Comparison of ENCODE assay signal across 9 cellular contexts in genomic region chr9:98678244-98678842, GRCh38. TPM values are rescaled to one million over a fixed set of nuclear protein-coding genes. Genes with fewer than 3 reads are reported as not detected.
A peak's percentile ranks its signal among the peaks of the same experiment; 100 is the strongest.
DNase-seq lines count a peak whose midpoint lies in the region; ATAC-seq and TF ChIP-seq lines count a peak whose summit lies in the region.
"Had no signal": no experiment of that assay in that cellular context is flagged by ENCODE, and none has a peak within 500 bp of the region (broad histone marks: within the 10 kb centered on the region; RNA-seq: fewer than 3 reads in every experiment).

No MANE protein-coding gene starts in this region.

- ATAC-seq in HG03039 (IDR thresholded peaks at IDR 0.05; ENCODE audit: unreplicated experiment) = no peak
- ATAC-seq: activated naive CD4-positive, alpha-beta T cell treated with anti-CD3 and anti-CD28 coated beads, Interleukin-2, amount 50 U/mL, for 72 hours had no signal

- H3K9me3 ChIP-seq in AG04450 (ENCODE audit: control insufficient read depth, insufficient read depth, low read length) (0 out of 2 replicates have a peak, but pooled peaks cover 4% of the 10 kb centered on the region), Peyer's patch (no peaks in the 10 kb centered on the region)

- DNase-seq in AG04450 (ENCODE audit: low read depth, low spot score) = no peak
- DNase-seq in GM06990 (ENCODE audit: extremely low read depth, insufficient read length) = no peak
- DNase-seq in Peyer's patch = peak in 1 of 3 donors; percentile 49
- DNase-seq in iPS DF 19.7 (ENCODE audit: low read depth, low spot score) = peak; percentile 23
- no peak for DNase-seq in activated gamma-delta T cell (lab: John Stamatoyannopoulos, UW)
- DNase-seq in HEK293T (ENCODE audit: extremely low spot score) = no peak
- DNase-seq in SKM-1 (lab: John Stamatoyannopoulos, UW; ENCODE audit: unreplicated experiment) = no peak

- H3K27ac ChIP-seq in AG04450 (ENCODE audit: low read depth, low read length) (no peak overlapping the region), Peyer's patch (no peak overlapping the region)

- no peaks in the 10 kb centered on the region for H3K4me1 ChIP-seq in Peyer's patch

- CTCF ChIA-PET in AG04450 (lab: Charles Lee) (interaction anchor here (1.1 to 1.2 kb wide), 2 partner anchors 9 to 18 kb away, joined by 3 to 4 read pairs; no protein-coding TSS in a partner anchor), HEK293T (lab: Yijun Ruan, JAX) (interaction anchor here (0.6 to 1.6 kb wide), 2 partner anchors 9 to 396 kb away, joined by 3 to 5 read pairs; no protein-coding TSS in a partner anchor)

- POLR2A ChIA-PET in AG04450 (lab: Yijun Ruan, JAX) = no interaction called here
- POLR2A ChIA-PET in HEK293T (lab: Yijun Ruan, JAX) = no interaction called here

- H3K4me3 ChIP-seq in AG04450 (ENCODE audit: low read depth, low read length) (no peak overlapping the region), GM06990 (replicated peaks; ENCODE audit: low read depth, low read length) (no peak overlapping the region), Peyer's patch (no peak overlapping the region)

- no peak for TF ChIP-seq POLR2A in Peyer's patch (IDR thresholded peaks at IDR 0.05)

- H3K27me3 ChIP-seq in AG04450 (ENCODE audit: control insufficient read depth, insufficient read depth, low read length) (peaks cover 20% of the 10 kb centered on the region), GM06990 (replicated peaks; ENCODE audit: control insufficient read depth, insufficient read depth, low read length) (no peaks in the 10 kb centered on the region), Peyer's patch (no peaks in the 10 kb centered on the region)

- H3K36me3 ChIP-seq in GM06990 (ENCODE audit: control insufficient read depth, insufficient read depth, low read length) = no peaks in the 10 kb centered on the region
- no peaks in the 10 kb centered on the region for H3K36me3 ChIP-seq in Peyer's patch

- peak; percentile 59 for TF ChIP-seq CTCF in AG04450 (IDR thresholded peaks at IDR 0.05; ENCODE audit: low read depth, low read length)
- peak; percentile 84 for TF ChIP-seq CTCF in GM06990 (IDR thresholded peaks at IDR 0.05; ENCODE audit: insufficient read depth, low read length, poor library complexity, severe bottlenecking)
- TF ChIP-seq CTCF in Peyer's patch (IDR thresholded peaks at IDR 0.05) = peak in 4 of 6 experiments; percentile 18 to 37 (median 25)

TF ChIP-seq in HEK293T, 16 proteins besides CTCF, POLR2A, EP300 and RAD21:
- TF ChIP-seq LEF1 (IDR thresholded peaks at IDR 0.05; ENCODE audit: borderline replicate concordance) (no peak), SUZ12 (IDR thresholded peaks at IDR 0.05) (no peak), L3MBTL2 (conservative IDR thresholded peaks at IDR 0.05) (no peak), PKNOX1 (IDR thresholded peaks at IDR 0.05) (no peak), HDGF (IDR thresholded peaks at IDR 0.05; ENCODE audit: borderline replicate concordance) (no peak), BHLHE40 (IDR thresholded peaks at IDR 0.05; ENCODE audit: borderline replicate concordance) (no peak), ZNF384 (IDR thresholded peaks at IDR 0.05) (no peak), SP1 (IDR thresholded peaks at IDR 0.05) (no peak), CTBP1 (IDR thresholded peaks at IDR 0.05; ENCODE audit: borderline replicate concordance) (no peak)
TF ChIP-seq in HEK293T: peak in this region for 0.

RNA-seq across cellular contexts. Expression of gene GABBR2, which starts 30.4 kb away (rescaled TPM):
- polyA plus RNA-seq in AG04450 (2011; rRNA removed) = 2.4 and 3.2 TPM in 2 replicates
- polyA minus RNA-seq in AG04450 (2011; rRNA and poly(A)+ RNA removed) = 8.6 and 10.6 TPM in 2 replicates
- total RNA-seq in Peyer's patch = not detected
- total RNA-seq: activated naive CD4-positive, alpha-beta T cell treated with anti-CD3 and anti-CD28 coated beads, Interleukin-2, amount 50 U/mL, for 72 hours had no signal

Comparison
In these comparisons a context has a peak if more than half of its experiments do, and no peak if none do; other contexts are left out.
1. CTCF ChIP-seq: peak in every context shown above with its lines; median percentile 84 in GM06990; 59 in AG04450; 25 in Peyer's patch.